ENCODE assay signal across 17 cellular contexts in genomic region chr12:124057691-124058090, GRCh38.
DNase-seq lines count a peak whose midpoint lies in the region; FAIRE-seq and TF ChIP-seq lines count a peak whose summit lies in the region.
"Had no signal": no experiment of that assay in that cellular context is flagged by ENCODE, and none has a peak within 500 bp of the region (broad histone marks: within the 10 kb centered on the region; RNA-seq: fewer than 3 reads in every experiment).

No MANE protein-coding gene starts in this region.

- no peak overlapping the region for H3K27ac ChIP-seq in astrocyte (ENCODE audit: low read depth, low read length)
- H3K27ac ChIP-seq: A549 had no signal

- H3K4me1 ChIP-seq in astrocyte (ENCODE audit: insufficient read depth, low read length): no peaks in the 10 kb centered on the region
- H3K4me1 ChIP-seq: HAP-1 had no signal

- H3K9ac ChIP-seq in astrocyte (ENCODE audit: low read length): no peak overlapping the region

- no peak for FAIRE-seq in astrocyte (lab: Jason Lieb, UNC)
- no peak for FAIRE-seq in GM19239 (lab: Jason Lieb, UNC)
- FAIRE-seq: A549, GM12878, GM18507 had no signal

- no peaks in the 10 kb centered on the region for H3K36me3 ChIP-seq in astrocyte (ENCODE audit: insufficient read depth, low read length)
- H3K36me3 ChIP-seq: HAP-1 had no signal

- H4K20me1 ChIP-seq in astrocyte (ENCODE audit: insufficient read depth, low read length): no peaks in the 10 kb centered on the region

- no peaks in the 10 kb centered on the region for H3K27me3 ChIP-seq in astrocyte (ENCODE audit: insufficient read depth, low read length)

- no peaks in the 10 kb centered on the region for H3K79me2 ChIP-seq in astrocyte (ENCODE audit: insufficient read depth, low read length)

- DNase-seq in NCI-H446 treated with DMSO at 0.1 percent for 48 hours (lab: John Stamatoyannopoulos, UW): peak; percentile 25
- DNase-seq in astrocyte (ENCODE audit: low read depth): peak; percentile 25
- peak; percentile 28 for DNase-seq in choroid plexus epithelial cell (ENCODE audit: low read depth)
- DNase-seq in AML-193 (lab: John Stamatoyannopoulos, UW): no peak
- no peak for DNase-seq in GM19239 (ENCODE audit: insufficient read length, low spot score)
- DNase-seq in activated effector memory CD4-positive, alpha-beta T cell treated with anti-CD3 and anti-CD28 coated beads, Interleukin-2, amount 50 U/mL, for 16 hours: no peak
- DNase-seq: CD8-positive, alpha-beta T cell; COR-L47; DMS79; GOT3; IMR-90 had no signal

- H3K27ac Mint-ChIP-seq in astrocyte (ENCODE audit: unreplicated experiment) (no peak overlapping the region), nephron (peak overlapping the region; percentile 23 to 70 (median 56))
- H3K27ac Mint-ChIP-seq: CD14-positive monocyte; CD8-positive, alpha-beta T cell had no signal

- no peak overlapping the region for H3K4me2 ChIP-seq in astrocyte (ENCODE audit: low read length)
- H3K4me2 ChIP-seq: A549 had no signal

- peaks cover 9% of the 10 kb centered on the region for H3K9me3 Mint-ChIP-seq in astrocyte (ENCODE audit: unreplicated experiment)
- no peaks in the 10 kb centered on the region for H3K9me3 Mint-ChIP-seq in nephron
- H3K9me3 Mint-ChIP-seq: CD8-positive, alpha-beta T cell had no signal

- H3K4me1 Mint-ChIP-seq in astrocyte (ENCODE audit: low read depth, unreplicated experiment) (no peaks in the 10 kb centered on the region), nephron (peaks cover 29% of the 10 kb centered on the region)

- no peaks in the 10 kb centered on the region for H3K9me3 ChIP-seq in astrocyte (ENCODE audit: insufficient read depth, low read depth, low read length)
- H3K9me3 ChIP-seq: HAP-1 had no signal

- no peaks in the 10 kb centered on the region for H3K36me3 Mint-ChIP-seq in astrocyte (ENCODE audit: low read depth, unreplicated experiment)
- no peaks in the 10 kb centered on the region for H3K36me3 Mint-ChIP-seq in nephron (ENCODE audit: low read depth)
- H3K36me3 Mint-ChIP-seq: CD14-positive monocyte; CD8-positive, alpha-beta T cell had no signal

- H3K4me3 ChIP-seq in astrocyte (ENCODE audit: insufficient read depth, low read depth, low read length) (no peak overlapping the region), choroid plexus epithelial cell (ENCODE audit: low read depth, low read length) (no peak overlapping the region)
- H3K4me3 ChIP-seq: A549, GM12878, HAP-1 had no signal

- no peak for TF ChIP-seq CTCF in astrocyte (IDR thresholded peaks at IDR 0.05; ENCODE audit: insufficient read depth, low read depth, low read length)
- no peak for TF ChIP-seq CTCF in choroid plexus epithelial cell (conservative IDR thresholded peaks at IDR 0.05; ENCODE audit: low read depth, low read length)
- TF ChIP-seq CTCF in nephron (IDR thresholded peaks at IDR 0.05; ENCODE audit: unreplicated experiment in 3 of 3): no peak

- no peak overlapping the region for H2AFZ ChIP-seq in astrocyte (ENCODE audit: low read depth, low read length)

- H3K27me3 Mint-ChIP-seq in astrocyte (ENCODE audit: low read depth, unreplicated experiment) (peaks cover 9% of the 10 kb centered on the region), nephron (ENCODE audit: low read depth) (no peaks in the 10 kb centered on the region)

- H3K4me3 Mint-ChIP-seq in astrocyte (ENCODE audit: unreplicated experiment) (no peak overlapping the region), nephron (no peak overlapping the region)
- H3K4me3 Mint-ChIP-seq: CD14-positive monocyte; CD8-positive, alpha-beta T cell had no signal

Comparison
In these comparisons a context has a peak if more than half of its experiments do, and no peak if none do; other contexts are left out.
1. DNase-seq: peak in NCI-H446 treated with DMSO at 0.1 percent for 48 hours (single experiment), astrocyte (single experiment) and choroid plexus epithelial cell (single experiment); none in AML-193 (0 of 2), GM19239 (single experiment) and activated effector memory CD4-positive, alpha-beta T cell treated with anti-CD3 and anti-CD28 coated beads, Interleukin-2, amount 50 U/mL, for 16 hours (single experiment).